Comparison of ENCODE assay signal across 1 cellular context in genomic region chr17:50196036-50196435, GRCh38.
TF ChIP-seq lines count a peak whose summit lies in the region.

No MANE protein-coding gene starts in this region.

TF ChIP-seq in IMR-90, 13 proteins besides CTCF, POLR2A, EP300 and RAD21:
- TF ChIP-seq MAZ (IDR thresholded peaks at IDR 0.05; ENCODE audit: borderline replicate concordance, low read depth, low read length) (no peak; the same call in 1 of the 2 replicates), SMC3 (IDR thresholded peaks at IDR 0.05; ENCODE audit: low read depth, low read length) (no peak), BHLHE40 (IDR thresholded peaks at IDR 0.05; ENCODE audit: low read depth, low read length) (no peak)
